ENCODE assay signal across 8 cellular contexts in the genomic region with DNA sequence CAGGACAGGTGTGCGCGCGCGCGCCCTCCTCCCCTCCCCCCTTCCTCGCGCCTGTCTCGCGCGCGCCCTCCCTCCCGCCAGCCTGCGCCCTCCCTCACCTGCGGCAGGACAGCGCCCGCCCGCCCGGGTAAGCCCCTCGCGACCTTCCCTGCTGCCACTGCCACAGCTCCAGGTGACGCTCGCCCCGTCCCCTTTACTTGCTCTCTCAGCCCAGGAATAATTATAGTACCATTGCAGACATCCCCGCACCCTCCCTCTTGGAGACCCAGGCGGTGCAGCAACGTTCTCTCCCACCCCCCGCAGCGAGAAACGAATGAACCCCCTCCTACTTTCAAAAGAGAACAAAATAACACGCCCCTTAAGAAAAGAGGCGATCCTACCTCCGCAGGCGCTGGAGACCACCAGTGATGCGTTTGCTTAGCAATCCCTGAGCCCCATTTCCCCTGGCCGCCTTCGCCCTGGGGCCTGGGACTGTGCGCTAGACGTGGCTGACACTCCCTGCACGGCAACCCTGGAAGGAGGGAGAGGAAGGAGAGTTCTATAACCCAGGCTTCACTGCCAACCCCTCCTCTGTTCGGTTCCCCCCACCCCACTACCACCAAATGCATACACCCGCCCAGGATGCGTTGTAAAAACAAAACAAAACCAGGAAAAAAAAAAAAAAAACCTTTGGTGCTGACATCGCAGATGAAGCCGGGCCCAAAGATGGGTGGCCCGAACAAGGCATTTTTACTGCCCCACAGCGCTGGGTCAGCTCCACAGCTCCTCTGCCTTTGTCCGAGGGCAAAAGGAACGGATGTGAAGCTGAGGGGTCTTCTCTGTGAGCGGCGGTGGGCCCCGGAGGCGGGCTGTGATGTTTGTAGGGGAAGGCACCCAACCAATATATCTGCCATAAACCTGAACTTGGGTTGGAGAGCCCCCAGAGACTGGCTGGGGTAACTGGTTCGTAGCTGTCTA. TPM values are rescaled to one million over a fixed set of nuclear protein-coding genes. Genes with fewer than 3 reads are reported as not detected.
DNase-seq lines count a peak whose midpoint lies in the region; ATAC-seq and TF ChIP-seq lines count a peak whose summit lies in the region.

No MANE protein-coding gene starts in this region.

- peak overlapping the region; percentile 72 for H3K4me3 ChIP-seq in fibroblast of pulmonary artery (replicated peaks; ENCODE audit: low read depth, low read length)

- peaks cover 8% of the 10 kb centered on the region for H3K27me3 Mint-ChIP-seq in activated T-cell treated with anti-CD3 and anti-CD28 coated beads, Interleukin-2, amount 50 U/mL, for 24 hours
- H3K27me3 Mint-ChIP-seq in osteocyte (ENCODE audit: unreplicated experiment) = peaks cover 83% of the 10 kb centered on the region

- H3K36me3 Mint-ChIP-seq in activated T-cell treated with anti-CD3 and anti-CD28 coated beads, Interleukin-2, amount 50 U/mL, for 24 hours (ENCODE audit: low read depth) = peaks cover 12% of the 10 kb centered on the region
- H3K36me3 Mint-ChIP-seq in osteocyte (ENCODE audit: unreplicated experiment) = no peaks in the 10 kb centered on the region

- H3K9me3 Mint-ChIP-seq in activated T-cell treated with anti-CD3 and anti-CD28 coated beads, Interleukin-2, amount 50 U/mL, for 24 hours = no peaks in the 10 kb centered on the region
- H3K9me3 Mint-ChIP-seq in osteocyte (ENCODE audit: unreplicated experiment) = no peaks in the 10 kb centered on the region

- H3K27ac Mint-ChIP-seq in activated T-cell treated with anti-CD3 and anti-CD28 coated beads, Interleukin-2, amount 50 U/mL, for 24 hours = peak overlapping the region; percentile 96
- H3K27ac Mint-ChIP-seq in osteocyte (ENCODE audit: unreplicated experiment) = peak overlapping the region; percentile 86

- TF ChIP-seq CTCF in fibroblast of pulmonary artery (IDR thresholded peaks at IDR 0.05; ENCODE audit: low read length, missing control alignments) = no peak
- no peak for TF ChIP-seq CTCF in osteocyte (IDR thresholded peaks at IDR 0.05)

- no peak for TF ChIP-seq POLR2A in GM18505 (IDR thresholded peaks at IDR 0.05; ENCODE audit: borderline replicate concordance, extremely low read depth, insufficient read depth, insufficient read length)

- DNase-seq in Daoy (ENCODE audit: low read depth) = peak; percentile 54
- peak; percentile 40 for DNase-seq in HuH-7.5 (ENCODE audit: low spot score)
- peak; percentile 43 for DNase-seq in activated T-cell treated with anti-CD3 and anti-CD28 coated beads, Interleukin-2, amount 50 U/mL, for 24 hours
- DNase-seq in fibroblast of pulmonary artery (ENCODE audit: low read depth) = no peak
- no peak for DNase-seq in osteocyte (ENCODE audit: extremely low spot score, unreplicated experiment)
- no peak for DNase-seq in pons (ENCODE audit: low spot score)

- peak overlapping the region; percentile 93 for H3K4me3 Mint-ChIP-seq in activated T-cell treated with anti-CD3 and anti-CD28 coated beads, Interleukin-2, amount 50 U/mL, for 24 hours
- peak overlapping the region; percentile 91 for H3K4me3 Mint-ChIP-seq in osteocyte (ENCODE audit: unreplicated experiment)

- peaks cover 53% of the 10 kb centered on the region for H3K4me1 Mint-ChIP-seq in activated T-cell treated with anti-CD3 and anti-CD28 coated beads, Interleukin-2, amount 50 U/mL, for 24 hours (ENCODE audit: low read depth)
- peaks cover 35% of the 10 kb centered on the region for H3K4me1 Mint-ChIP-seq in osteocyte (ENCODE audit: unreplicated experiment)

- ATAC-seq in GM19397 (IDR thresholded peaks at IDR 0.05; ENCODE audit: unreplicated experiment) (no peak), GM18505 (IDR thresholded peaks at IDR 0.05; ENCODE audit: unreplicated experiment) (no peak)

RNA-seq across cellular contexts. Expression of gene PURA, which starts 5.5 kb away (rescaled TPM):
- total RNA-seq in Daoy (2014; rRNA removed; shearing (Covaris generic)) = 6.5 and 7.8 TPM in 2 replicates
- 11.4 and 11.5 TPM in 2 replicates for total RNA-seq in osteocyte

RNA-seq across cellular contexts. Expression of gene IGIP, which starts 17.4 kb away (rescaled TPM):
- 1.6 and 1.8 TPM in 2 replicates for total RNA-seq in Daoy (2014; rRNA removed; shearing (Covaris generic))
- 4.1 and 4.3 TPM in 2 replicates for total RNA-seq in osteocyte

Comparison
In these comparisons a context has a peak if more than half of its experiments do, and no peak if none do; other contexts are left out.
1. DNase-seq: peak in Daoy (single experiment), HuH-7.5 (single experiment) and activated T-cell treated with anti-CD3 and anti-CD28 coated beads, Interleukin-2, amount 50 U/mL, for 24 hours (single experiment); none in fibroblast of pulmonary artery (single experiment), osteocyte (single experiment) and pons (single experiment).